9 cellular contexts compared by ENCODE assay signal in genomic region chr3:30689202-30689641, GRCh38.
DNase-seq lines count a peak whose midpoint lies in the region; ATAC-seq and TF ChIP-seq lines count a peak whose summit lies in the region.
"Had no signal": no experiment of that assay in that cellular context is flagged by ENCODE, and none has a peak within 500 bp of the region (broad histone marks: within the 10 kb centered on the region; RNA-seq: fewer than 3 reads in every experiment).

No MANE protein-coding gene starts in this region.

- BruUV-seq in HCT116 (replicated peaks; lab: Mats Ljungman, UMichigan) = no TSS peak

- peak overlapping the region; percentile 75 for H3K27ac ChIP-seq in HCT116 (ENCODE audit: low read depth, low read length)
- H3K27ac ChIP-seq in trophoblast cell (ENCODE audit: low read depth, low read length) = peak overlapping the region; percentile 12
- H3K27ac ChIP-seq: KMS-11 had no signal

- peak; percentile 17; the same call in 1 of the 2 replicates for TF ChIP-seq RAD21 in HCT116 (IDR thresholded peaks at IDR 0.05; ENCODE audit: low read depth)

- RAD21 ChIA-PET in HCT116 (lab: Charles Lee; ENCODE audit: low non-redundant PET in 1 of 2, low total read pairs in 2 of 2, uncharacterized antibody in 2 of 2, unreplicated experiment in 2 of 2) = interaction anchor here in 1 of 2 experiments (0.6 to 1.7 kb wide), 2 partner anchors 83 to 403 kb away, joined by 3 to 4 read pairs; partner anchors contain the start of gene TGFBR2

- 0 out of 4 replicates have a peak overlapping the region, but pooled peaks of 1 of the 2 experiments have one; percentile 12 for H3K4me3 ChIP-seq in HCT116 (replicated peaks in 1 of 2; ENCODE audit: low read depth in 1 of 2, low read length in 2 of 2)
- no peak overlapping the region for H3K4me3 ChIP-seq in fibroblast of mammary gland (ENCODE audit: control insufficient read depth, low read depth, low read length)
- H3K4me3 ChIP-seq in trophoblast cell (ENCODE audit: low read depth, low read length) = no peak overlapping the region

- H3K18ac ChIP-seq in trophoblast cell (ENCODE audit: low read length) = no peak overlapping the region

- H2AK5ac ChIP-seq in trophoblast cell (ENCODE audit: low read length) = no peak overlapping the region

- no peak for TF ChIP-seq POLR2A in HCT116 (IDR thresholded peaks at IDR 0.05; ENCODE audit: borderline replicate concordance, extremely low read depth, insufficient read depth, insufficient read length)

- no peak overlapping the region for H4K12ac ChIP-seq in trophoblast cell (ENCODE audit: low read depth, low read length)

- POLR2A ChIA-PET in HCT116 (lab: Charles Lee) = interaction anchor here (1.0 to 1.1 kb wide), 2 partner anchors 10 to 30 kb away, joined by 3 read pairs; no protein-coding TSS in a partner anchor

- intact Hi-C loops in HCT116 (cut with micrococcal nuclease) = no loop called here

- DNase-seq in HCT116 (ENCODE audit: low read depth, low spot score) = peak; percentile 79
- DNase-seq in SW 1271 (lab: John Stamatoyannopoulos, UW) = peak; percentile 24 to 76
- peak; percentile 72 for DNase-seq in fibroblast of mammary gland (ENCODE audit: low read depth)
- DNase-seq in trophoblast cell = no peak

- no peak overlapping the region for H3K4ac ChIP-seq in trophoblast cell (ENCODE audit: low read depth, low read length)

- peaks cover 6% of the 10 kb centered on the region for H3K79me1 ChIP-seq in trophoblast cell (ENCODE audit: low read length)

- H4K20me1 ChIP-seq in HCT116 (ENCODE audit: insufficient read depth) = no peaks in the 10 kb centered on the region

- peak; percentile 86 for ATAC-seq in HCT116
- no peak for ATAC-seq in GM21723 (IDR thresholded peaks at IDR 0.05; ENCODE audit: unreplicated experiment)
- no peak for ATAC-seq in HG03432 (IDR thresholded peaks at IDR 0.05; ENCODE audit: unreplicated experiment)
- no peak for ATAC-seq in HG03442 (IDR thresholded peaks at IDR 0.05; ENCODE audit: unreplicated experiment)
- ATAC-seq in GM21515 (IDR thresholded peaks at IDR 0.05; ENCODE audit: unreplicated experiment) = no peak

- no peak overlapping the region for H2AFZ ChIP-seq in HCT116 (ENCODE audit: low read depth, low read length, poor library complexity, severe bottlenecking)
- H2AFZ ChIP-seq in trophoblast cell (ENCODE audit: insufficient read depth, low read length, poor library complexity) = no peak overlapping the region

- peaks cover 66% of the 10 kb centered on the region for H3K79me2 ChIP-seq in HCT116 (ENCODE audit: insufficient read depth, low read length)
- peaks cover 2% of the 10 kb centered on the region for H3K79me2 ChIP-seq in trophoblast cell (ENCODE audit: control insufficient read depth, insufficient read depth, low read length, poor library complexity)

- H3K9ac ChIP-seq in HCT116 (ENCODE audit: low read length) (peak overlapping the region; percentile 13), trophoblast cell (ENCODE audit: low read length) (no peak overlapping the region)
- H3K9ac ChIP-seq: KMS-11 had no signal

- H2BK12ac ChIP-seq in trophoblast cell (ENCODE audit: low read length) = no peak overlapping the region

- no peak for TF ChIP-seq CTCF in HCT116 (IDR thresholded peaks at IDR 0.05 in 2 of 3, conservative IDR thresholded peaks at IDR 0.05 in 1 of 3; ENCODE audit: borderline replicate concordance in 1 of 3, insufficient read depth in 1 of 3, low read depth in 2 of 3, low read length in 2 of 3)
- TF ChIP-seq CTCF in fibroblast of mammary gland (conservative IDR thresholded peaks at IDR 0.05; ENCODE audit: control insufficient read depth, insufficient read depth, low read depth, low read length) = no peak

- H2BK5ac ChIP-seq in trophoblast cell (ENCODE audit: low read depth, low read length, poor library complexity) = no peak overlapping the region

- H3K23ac ChIP-seq in trophoblast cell (ENCODE audit: low read length) = no peak overlapping the region

- WGBS in trophoblast cell (ENCODE audit: extremely low coverage, insufficient coverage, insufficient read length) = no CpG with 5 or more reads among the region's 5 CpGs

- no peak overlapping the region for H2BK120ac ChIP-seq in trophoblast cell (ENCODE audit: insufficient read depth, low read length, poor library complexity)

- H3K4me2 ChIP-seq in HCT116 (ENCODE audit: low read length) = peak overlapping the region; percentile 51
- H3K4me2 ChIP-seq in trophoblast cell (ENCODE audit: low read length) = no peak overlapping the region
- H3K4me2 ChIP-seq: KMS-11 had no signal

- H3K4me1 ChIP-seq in HCT116 (ENCODE audit: control insufficient read depth in 1 of 2, insufficient read depth in 2 of 2, low read length in 2 of 2) (peaks cover 38 to 54% of the 10 kb centered on the region in 2 experiments), trophoblast cell (ENCODE audit: control insufficient read depth in 1 of 2, insufficient read depth in 2 of 2, low read length in 2 of 2) (peaks cover 5 to 8% of the 10 kb centered on the region in 2 experiments)

- H3K9me3 ChIP-seq in HCT116 (ENCODE audit: control insufficient read depth in 1 of 2, insufficient read depth in 1 of 2, low read depth in 1 of 2, low read length in 2 of 2) (no peaks in the 10 kb centered on the region), trophoblast cell (ENCODE audit: insufficient read depth, low read depth, low read length) (no peaks in the 10 kb centered on the region)

- no peak overlapping the region for H4K8ac ChIP-seq in trophoblast cell (ENCODE audit: low read depth, low read length)

- H4K91ac ChIP-seq in trophoblast cell (ENCODE audit: low read depth, low read length) = no peak overlapping the region

- CTCF ChIA-PET in HCT116 (lab: Charles Lee) = interaction anchor here (1.2 to 1.5 kb wide), 2 partner anchors 24 to 647 kb away, joined by 3 read pairs; no protein-coding TSS in a partner anchor

- H3K36me3 ChIP-seq in HCT116 (ENCODE audit: control insufficient read depth in 1 of 2, insufficient read depth in 2 of 2, low read length in 2 of 2) (peaks cover 16 to 45% of the 10 kb centered on the region in 2 experiments), trophoblast cell (ENCODE audit: control insufficient read depth in 1 of 2, insufficient read depth in 2 of 2, low read length in 2 of 2) (peaks cover 14 to 30% of the 10 kb centered on the region in 2 experiments)

- H3K27me3 ChIP-seq in HCT116 (ENCODE audit: insufficient read depth, low read length) = no peaks in the 10 kb centered on the region
- no peaks in the 10 kb centered on the region for H3K27me3 ChIP-seq in trophoblast cell (ENCODE audit: insufficient read depth, low read length)

- H3K9me2 ChIP-seq in HCT116 (ENCODE audit: insufficient read depth) = no peaks in the 10 kb centered on the region

- no peak overlapping the region for H3K14ac ChIP-seq in trophoblast cell (ENCODE audit: low read length)

TF ChIP-seq in HCT116, 20 proteins besides CTCF, POLR2A, EP300 and RAD21 (continues in another document):
- TF ChIP-seq POLR2AphosphoS5 (IDR thresholded peaks at IDR 0.05; ENCODE audit: low read depth, low read length) (peak; percentile 4; the same call in 1 of the 2 replicates), JUND (IDR thresholded peaks at IDR 0.05) (peak; percentile 69), REST (IDR thresholded peaks at IDR 0.05; ENCODE audit: low read depth) (no peak), FOSL1 (IDR thresholded peaks at IDR 0.05; ENCODE audit: low read depth) (peak; percentile 73), SP1 (IDR thresholded peaks at IDR 0.05; ENCODE audit: low read depth) (peak; percentile 71), ATF3 (IDR thresholded peaks at IDR 0.05) (no peak), TCF7L2 (IDR thresholded peaks at IDR 0.05; ENCODE audit: borderline replicate concordance, extremely low read depth, insufficient read depth, insufficient read length) (peak; percentile 88), SIN3A (IDR thresholded peaks at IDR 0.05; ENCODE audit: low read depth) (peak; percentile 56), EGR1 (IDR thresholded peaks at IDR 0.05; ENCODE audit: low read depth) (no peak), EZH2phosphoT487 (IDR thresholded peaks at IDR 0.05; ENCODE audit: borderline replicate concordance) (no peak)

Comparison
In these comparisons a context has a peak if more than half of its experiments do, and no peak if none do; other contexts are left out.
1. DNase-seq: peak in HCT116 (single experiment), SW 1271 (2 of 2) and fibroblast of mammary gland (single experiment); none in trophoblast cell (0 of 2).